In the genomic region with DNA sequence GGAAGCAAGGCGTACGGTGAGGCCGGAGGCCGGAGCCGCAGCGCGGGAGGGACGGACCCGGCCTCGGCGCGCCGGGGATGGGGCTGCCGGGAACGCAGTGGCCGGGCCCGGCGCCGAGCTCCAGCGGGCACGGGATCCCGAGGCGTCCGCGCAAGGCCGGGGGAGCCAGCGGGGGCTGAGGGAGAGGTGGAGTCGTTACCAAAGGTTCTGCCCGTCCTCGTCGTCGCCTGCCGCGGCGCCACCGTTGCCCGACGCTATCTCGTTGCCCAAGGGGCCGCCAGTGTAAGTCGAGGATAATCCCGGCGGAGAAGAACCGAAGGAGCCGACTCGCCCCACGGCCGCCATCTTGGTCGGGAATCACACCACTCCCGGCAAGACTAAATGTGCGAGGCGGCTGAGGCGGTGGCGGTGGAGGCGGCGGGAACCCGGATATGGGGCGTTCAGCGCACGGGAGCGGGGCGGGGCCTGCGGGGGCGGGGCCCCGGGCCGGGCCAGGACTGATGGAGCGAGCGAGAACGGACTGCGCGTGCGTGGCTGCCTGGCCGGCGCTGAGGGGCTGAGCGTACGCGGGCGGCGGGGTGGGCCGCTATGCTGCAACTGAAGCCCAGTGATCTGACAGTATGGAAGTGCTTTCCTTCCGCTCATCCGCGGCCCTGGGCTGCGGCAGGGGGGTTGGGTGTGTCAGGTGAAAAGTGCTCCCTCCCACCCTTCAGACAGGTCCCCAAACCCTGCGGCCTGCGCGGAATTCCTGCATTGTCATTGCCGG, we compare ENCODE assay signal across 8 cellular contexts. TPM values are rescaled to one million over a fixed set of nuclear protein-coding genes. Genes with fewer than 3 reads are reported as not detected.
A peak's percentile ranks its signal among the peaks of the same experiment; 100 is the strongest.
DNase-seq lines count a peak whose midpoint lies in the region; ATAC-seq and TF ChIP-seq lines count a peak whose summit lies in the region.

Gene DYNC1LI1 (minus strand): TSS at position 433 of the 766 bp plus-strand sequence. CDS start 88 bp downstream, at position 345.

- TF ChIP-seq CTCF in fibroblast of pulmonary artery (IDR thresholded peaks at IDR 0.05; ENCODE audit: low read length, missing control alignments), result no peak

- peaks cover 8% of the 10 kb centered on the region for H3K36me3 ChIP-seq in HAP-1 (replicated peaks)
- H3K36me3 ChIP-seq in MG63, result peaks cover 3% of the 10 kb centered on the region; the same call in 1 of the 2 replicates

- H3K4me1 Mint-ChIP-seq in natural killer cell treated with Interleukin-12 subunit alpha and Interleukin-12 subunit beta and Interleukin-15 and Interleukin-18, amount 100 ng/mL, for 72 hours (ENCODE audit: low read depth in 2 of 2), result peaks cover 9 to 13% of the 10 kb centered on the region in 2 donors

- no peaks in the 10 kb centered on the region for H3K36me3 Mint-ChIP-seq in natural killer cell treated with Interleukin-12 subunit alpha and Interleukin-12 subunit beta and Interleukin-15 and Interleukin-18, amount 100 ng/mL, for 72 hours

- H3K9me3 ChIP-seq in HAP-1, result no peaks in the 10 kb centered on the region
- no peaks in the 10 kb centered on the region for H3K9me3 ChIP-seq in MG63

- H3K27me3 ChIP-seq in HAP-1 (ENCODE audit: low read depth) (no peaks in the 10 kb centered on the region), MG63 (no peaks in the 10 kb centered on the region)

- peak within 1 kb of the TSS; percentile 90 for H3K4me3 ChIP-seq in HAP-1
- peak within 1 kb of the TSS; percentile 85 for H3K4me3 ChIP-seq in MG63
- H3K4me3 ChIP-seq in fibroblast of pulmonary artery (replicated peaks; ENCODE audit: low read depth, low read length), result peak within 1 kb of the TSS; percentile 87

- peaks cover 0 to 4% of the 10 kb centered on the region in 2 donors for H3K27me3 Mint-ChIP-seq in natural killer cell treated with Interleukin-12 subunit alpha and Interleukin-12 subunit beta and Interleukin-15 and Interleukin-18, amount 100 ng/mL, for 72 hours

- no peaks in the 10 kb centered on the region for H3K9me3 Mint-ChIP-seq in natural killer cell treated with Interleukin-12 subunit alpha and Interleukin-12 subunit beta and Interleukin-15 and Interleukin-18, amount 100 ng/mL, for 72 hours

- peak; percentile 99 for ATAC-seq in natural killer cell treated with Interleukin-12 subunit alpha and Interleukin-12 subunit beta and Interleukin-15 and Interleukin-18, amount 100 ng/mL, for 72 hours

- peak within 1 kb of the TSS; percentile 94 for H3K4me3 Mint-ChIP-seq in natural killer cell treated with Interleukin-12 subunit alpha and Interleukin-12 subunit beta and Interleukin-15 and Interleukin-18, amount 100 ng/mL, for 72 hours

- DNase-seq in ELR (ENCODE audit: low read depth) (peak; percentile 93), HAP-1 (ENCODE audit: low spot score in 2 of 2) (peak; percentile 88 to 97), MG63 (peak; percentile 91), SHP77 (lab: John Stamatoyannopoulos, UW) (peak; percentile 79 to 89), fibroblast of pulmonary artery (ENCODE audit: low read depth) (peak; percentile 92)
- DNase-seq in activated effector memory CD4-positive, alpha-beta T cell treated with Interleukin-2 at 50 U/mL for 16 hours, result peak; percentile 89
- DNase-seq in natural killer cell treated with Interleukin-12 subunit alpha and Interleukin-12 subunit beta and Interleukin-15 and Interleukin-18, amount 100 ng/mL, for 72 hours (ENCODE audit: low spot score), result peak; percentile 96
- peak; percentile 91 for DNase-seq in stimulated activated naive CD4-positive, alpha-beta T cell treated with Interleukin-2 at 50 U/mL for 16 hours (lab: John Stamatoyannopoulos, UW)

- H3K4me1 ChIP-seq in HAP-1, result peaks cover 16% of the 10 kb centered on the region

- H3K27ac Mint-ChIP-seq in natural killer cell treated with Interleukin-12 subunit alpha and Interleukin-12 subunit beta and Interleukin-15 and Interleukin-18, amount 100 ng/mL, for 72 hours, result peak within 1 kb of the TSS; percentile 69 to 92

- in situ Hi-C loops in HAP-1 (cut with MboI; ENCODE audit: low sequenced_read_pairs), result no loop called here

RNA-seq across cellular contexts. Expression of gene DYNC1LI1, which starts in this region (rescaled TPM):
- 50.6 and 60.0 TPM in 2 replicates for total RNA-seq in MG63 (2014; rRNA removed; shearing (Covaris generic); ENCODE audit: low replicate concordance)
- 10 to 100 TPM; 38.8 to 45.4 TPM for total RNA-seq in natural killer cell treated with Interleukin-12 subunit alpha and Interleukin-12 subunit beta and Interleukin-15 and Interleukin-18, amount 100 ng/mL, for 72 hours

Comparison
In these comparisons a context has a peak if more than half of its experiments do, and no peak if none do; other contexts are left out.
1. Peak in every context shown above with its lines: DNase-seq, ATAC-seq and H3K4me3 ChIP-seq.